ENCODE assay signal across 8 cellular contexts in the genomic region with DNA sequence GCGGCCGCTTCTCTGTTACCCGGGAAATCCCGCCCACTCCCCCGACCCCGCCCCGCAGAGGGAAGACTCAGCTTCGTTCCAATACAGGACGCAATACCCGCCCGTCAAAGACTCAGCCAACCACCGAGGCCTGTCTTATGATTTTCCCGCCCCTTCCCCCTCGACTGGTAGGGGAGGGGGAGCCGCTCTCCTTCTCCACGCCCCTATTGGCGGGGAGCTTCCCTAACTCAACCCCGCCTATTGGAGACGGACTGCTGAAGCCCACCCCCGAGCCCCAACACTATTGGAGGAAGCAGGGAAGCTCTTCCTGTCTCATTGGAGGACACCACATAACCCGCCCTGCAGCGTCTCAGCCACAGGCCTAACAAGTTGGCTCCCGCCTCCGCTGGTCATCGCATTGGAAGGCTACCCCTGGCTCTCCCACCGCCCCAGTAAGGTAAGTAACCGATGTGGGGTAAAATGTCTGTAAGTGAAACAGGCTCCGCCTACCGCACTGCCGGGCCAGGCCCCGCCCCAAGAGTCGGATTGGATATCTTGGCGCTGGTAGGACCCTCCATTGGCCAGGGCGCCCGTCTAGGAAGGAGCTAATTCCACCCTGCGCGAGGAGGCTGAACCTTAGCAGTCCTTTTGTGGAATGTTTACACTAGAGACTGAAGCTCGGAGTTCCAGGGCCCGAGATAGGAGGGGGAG. TPM values are rescaled to one million over a fixed set of nuclear protein-coding genes. Genes with fewer than 3 reads are reported as not detected.
A peak's percentile ranks its signal among the peaks of the same experiment; 100 is the strongest.
DNase-seq lines count a peak whose midpoint lies in the region; ATAC-seq and TF ChIP-seq lines count a peak whose summit lies in the region.

SIN3A (minus strand) TSS at position 17 of the 690 bp plus-strand sequence. CDS start 21,315 bp downstream, outside the sequence.

- peaks cover 32% of the 10 kb centered on the region for H3K4me1 Mint-ChIP-seq in T-helper 2 cell treated with Interferon-gamma antibody and Interleukin-4, amounts not matched to agents 5 μg/mL and 100 μg/mL, for 36 hours (ENCODE audit: low read depth)

- intact Hi-C loops in ascending aorta (cut with DNase I) (loop anchor here (5.0 to 10.0 kb wide), 5 partner anchors 125 to 427 kb away; partner anchors contain the start of genes C15orf39, PPCDC, PTPN9 and SNUPN), right cardiac atrium (cut with DNase I) (no loop called here), uterus (cut with DNase I; ENCODE audit: low total_unique reads) (no loop called here)

- H3K36me3 ChIP-seq in ascending aorta (no peaks in the 10 kb centered on the region), uterus (no peaks in the 10 kb centered on the region)

- under 1% methylated on average over 39 of the region's 39 CpGs for WGBS in right cardiac atrium

- H3K9me3 ChIP-seq in ascending aorta (no peaks in the 10 kb centered on the region), right cardiac atrium (ENCODE audit: control insufficient read depth, low read length) (no peaks in the 10 kb centered on the region), uterus (no peaks in the 10 kb centered on the region)

- H3K27me3 ChIP-seq in ascending aorta (no peaks in the 10 kb centered on the region), right cardiac atrium (ENCODE audit: control insufficient read depth, insufficient read depth) (no peaks in the 10 kb centered on the region), uterus (no peaks in the 10 kb centered on the region)

- peak; percentile 68 to 90 for TF ChIP-seq POLR2A in uterus (IDR thresholded peaks at IDR 0.05)

- H3K36me3 Mint-ChIP-seq in T-helper 2 cell treated with Interferon-gamma antibody and Interleukin-4, amounts not matched to agents 5 μg/mL and 100 μg/mL, for 36 hours (ENCODE audit: low read depth) = peaks cover 8% of the 10 kb centered on the region

- H3K4me1 ChIP-seq in ascending aorta = peaks cover 2 to 13% of the 10 kb centered on the region in 2 donors
- H3K4me1 ChIP-seq in right cardiac atrium (ENCODE audit: control insufficient read depth, insufficient read depth, low read length) = no peaks in the 10 kb centered on the region
- peaks cover 6 to 7% of the 10 kb centered on the region in 2 donors for H3K4me1 ChIP-seq in uterus

- H3K4me3 ChIP-seq in ascending aorta (peak within 1 kb of the TSS; percentile 86 to 98), right cardiac atrium (ENCODE audit: low read length) (peak within 1 kb of the TSS; percentile 97), uterus (peak within 1 kb of the TSS; percentile 83 to 97)

- peak within 1 kb of the TSS; percentile 99 for H3K27ac Mint-ChIP-seq in T-helper 2 cell treated with Interferon-gamma antibody and Interleukin-4, amounts not matched to agents 5 μg/mL and 100 μg/mL, for 36 hours

- no peaks in the 10 kb centered on the region for H3K9me3 Mint-ChIP-seq in T-helper 2 cell treated with Interferon-gamma antibody and Interleukin-4, amounts not matched to agents 5 μg/mL and 100 μg/mL, for 36 hours

- H3K27ac ChIP-seq in ascending aorta (peak within 1 kb of the TSS; percentile 98 to 100), right cardiac atrium (ENCODE audit: low read length) (peak within 1 kb of the TSS; percentile 100), uterus (peak within 1 kb of the TSS; percentile 99 to 100)

- DNase-seq in NCI-H1930 (lab: John Stamatoyannopoulos, UW) (peak; percentile 97 to 98), ascending aorta (ENCODE audit: low spot score in 2 of 2) (peak; percentile 100), right cardiac atrium (peak; percentile 99 to 100 (median 99)), pulmonary artery endothelial cell (ENCODE audit: low read depth, low spot score) (peak; percentile 100), uterus (peak; percentile 99 to 100)
- DNase-seq in T-helper 2 cell treated with Interferon-gamma antibody and Interleukin-4, amounts not matched to agents 5 μg/mL and 100 μg/mL, for 36 hours (ENCODE audit: low spot score) = peak; percentile 98

- peak within 1 kb of the TSS; percentile 95 for H3K4me3 Mint-ChIP-seq in T-helper 2 cell treated with Interferon-gamma antibody and Interleukin-4, amounts not matched to agents 5 μg/mL and 100 μg/mL, for 36 hours

- ATAC-seq in GM18498 (IDR thresholded peaks at IDR 0.05; ENCODE audit: unreplicated experiment) = peak; percentile 42
- ATAC-seq in HG02970 (IDR thresholded peaks at IDR 0.05; ENCODE audit: low FRiP score, unreplicated experiment) = peak; percentile 35
- peak; percentile 78 for ATAC-seq in right cardiac atrium

- H3K27me3 Mint-ChIP-seq in T-helper 2 cell treated with Interferon-gamma antibody and Interleukin-4, amounts not matched to agents 5 μg/mL and 100 μg/mL, for 36 hours (ENCODE audit: low read depth) = no peaks in the 10 kb centered on the region

- TF ChIP-seq CTCF in ascending aorta (IDR thresholded peaks at IDR 0.05) (no peak), uterus (IDR thresholded peaks at IDR 0.05) (peak in 1 of 4 experiments; percentile 24)

RNA-seq across cellular contexts. Expression of gene SIN3A, which starts in this region (rescaled TPM):
- total RNA-seq in ascending aorta (41.0 TPM), right cardiac atrium (10 to 100 TPM; 28.7 to 40.0 (median 35.9) TPM), pulmonary artery endothelial cell (20.8 and 25.7 TPM in 2 replicates), uterus (100 to 1,000 TPM in 1 of 4 donors, 10 to 100 TPM in 3; 20.3 to 116 (median 55.2) TPM)
- 8.5 TPM for polyA plus RNA-seq in right cardiac atrium

Comparison
In these comparisons a context has a peak if more than half of its experiments do, and no peak if none do; other contexts are left out.
1. Peak in every context shown above with its lines: DNase-seq, ATAC-seq, H3K4me3 ChIP-seq and H3K27ac ChIP-seq.